1 cellular context compared by ENCODE assay signal in the genomic region with DNA sequence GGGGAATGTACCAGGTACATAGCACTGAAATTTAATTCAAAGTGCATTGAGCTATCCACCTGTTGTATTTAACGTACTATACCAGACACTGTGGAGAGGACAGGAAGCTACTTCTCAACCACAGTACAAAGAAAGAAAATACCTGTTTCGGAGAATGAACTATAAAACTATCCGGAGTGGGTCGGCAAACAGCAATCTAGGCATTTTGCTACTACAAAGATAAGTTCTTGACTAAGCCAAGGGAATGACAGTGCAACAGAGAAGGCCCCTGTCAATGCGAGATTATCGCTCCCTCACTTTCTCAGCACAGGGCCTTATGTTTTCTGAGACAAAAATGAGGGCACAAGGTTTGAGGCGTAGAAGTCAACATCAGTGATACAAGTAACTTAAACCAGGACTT.
TF ChIP-seq lines count a peak whose summit lies in the region.

No MANE protein-coding gene starts in this region.

TF ChIP-seq in K562, 482 proteins besides CTCF, POLR2A, EP300 and RAD21 (continues in another document):
- TF ChIP-seq MEIS2 (IDR thresholded peaks at IDR 0.05; ENCODE audit: partially characterized antibody) (peak; percentile 14), CXXC5 (CRISPR knock-in tag; IDR thresholded peaks at IDR 0.05) (peak; percentile 51), NFE2 (IDR thresholded peaks at IDR 0.05; ENCODE audit: low read depth) (peak; percentile 86), HDGF (IDR thresholded peaks at IDR 0.05) (no peak), HDAC2 (IDR thresholded peaks at IDR 0.05) (peak; percentile 72), RB1 (IDR thresholded peaks at IDR 0.05; ENCODE audit: low read depth) (peak; percentile 45; the same call in 1 of the 2 replicates), ARID1B (IDR thresholded peaks at IDR 0.05) (peak; percentile 92), MAFG (tag; conservative IDR thresholded peaks at IDR 0.05) (peak; percentile 59; the same call in 1 of the 2 replicates), HDAC1 (IDR thresholded peaks at IDR 0.05) (peak in 1 of 2 experiments; percentile 80; a peak in 2 of 4 replicates), ZNF316 (IDR thresholded peaks at IDR 0.05) (peak; percentile 84), KDM1A (IDR thresholded peaks at IDR 0.05) (peak; percentile 91 to 93), CBFA2T2 (conservative IDR thresholded peaks at IDR 0.05) (peak; percentile 84), RUNX1 (IDR thresholded peaks at IDR 0.05; ENCODE audit: low read depth) (no peak), POLR2AphosphoS2 (IDR thresholded peaks at IDR 0.05; ENCODE audit: low read length) (no peak), SOX6 (IDR thresholded peaks at IDR 0.05) (0 out of 2 replicates have a peak, but pooled peaks have one; percentile 33), GATA2 (CRISPR knock-in tag; IDR thresholded peaks at IDR 0.05) (0 out of 2 replicates have a peak, but pooled peaks have one; percentile 23), CTBP1 (IDR thresholded peaks at IDR 0.05; ENCODE audit: borderline replicate concordance) (no peak), TBL1XR1 (IDR thresholded peaks at IDR 0.05; ENCODE audit: low read length in 2 of 2) (peak in 1 of 2 experiments; percentile 57; a peak in 1 of 4 replicates), C11orf30 (IDR thresholded peaks at IDR 0.05; ENCODE audit: low read depth) (peak; percentile 79), TAL1 (IDR thresholded peaks at IDR 0.05) (peak; percentile 85), ARNT (IDR thresholded peaks at IDR 0.05) (0 out of 4 replicates have a peak, but pooled peaks of 1 of the 2 experiments have one; percentile 46), TRIM24 (IDR thresholded peaks at IDR 0.05) (peak in 1 of 2 experiments; percentile 48; a peak in 1 of 4 replicates), NCOR1 (IDR thresholded peaks at IDR 0.05) (peak; percentile 81), NCOA6 (IDR thresholded peaks at IDR 0.05) (no peak), NFIC (IDR thresholded peaks at IDR 0.05) (peak; percentile 61), TEAD4 (IDR thresholded peaks at IDR 0.05; ENCODE audit: low read length) (peak; percentile 82), TEAD4 (CRISPR knock-in tag; IDR thresholded peaks at IDR 0.05; ENCODE audit: borderline replicate concordance) (no peak), SMARCE1 (IDR thresholded peaks at IDR 0.05) (peak; percentile 60; the same call in 1 of the 2 replicates), STAT5A (IDR thresholded peaks at IDR 0.05; ENCODE audit: borderline replicate concordance, low read length) (peak; percentile 61), NCOA1 (IDR thresholded peaks at IDR 0.05; ENCODE audit: low read depth) (peak; percentile 40; the same call in 1 of the 2 replicates), TSC22D4 (tag; IDR thresholded peaks at IDR 0.05) (no peak), TCF3 (CRISPR knock-in tag; IDR thresholded peaks at IDR 0.05) (peak; percentile 91), DDX20 (tag; IDR thresholded peaks at IDR 0.05; ENCODE audit: low read depth) (no peak), RCOR1 (IDR thresholded peaks at IDR 0.05; ENCODE audit: borderline replicate concordance in 1 of 2, low read depth in 2 of 2, low read length in 2 of 2) (peak; percentile 68 to 89; a peak in 3 of 4 replicates)
- TF ChIP-seq, protein P1, sequence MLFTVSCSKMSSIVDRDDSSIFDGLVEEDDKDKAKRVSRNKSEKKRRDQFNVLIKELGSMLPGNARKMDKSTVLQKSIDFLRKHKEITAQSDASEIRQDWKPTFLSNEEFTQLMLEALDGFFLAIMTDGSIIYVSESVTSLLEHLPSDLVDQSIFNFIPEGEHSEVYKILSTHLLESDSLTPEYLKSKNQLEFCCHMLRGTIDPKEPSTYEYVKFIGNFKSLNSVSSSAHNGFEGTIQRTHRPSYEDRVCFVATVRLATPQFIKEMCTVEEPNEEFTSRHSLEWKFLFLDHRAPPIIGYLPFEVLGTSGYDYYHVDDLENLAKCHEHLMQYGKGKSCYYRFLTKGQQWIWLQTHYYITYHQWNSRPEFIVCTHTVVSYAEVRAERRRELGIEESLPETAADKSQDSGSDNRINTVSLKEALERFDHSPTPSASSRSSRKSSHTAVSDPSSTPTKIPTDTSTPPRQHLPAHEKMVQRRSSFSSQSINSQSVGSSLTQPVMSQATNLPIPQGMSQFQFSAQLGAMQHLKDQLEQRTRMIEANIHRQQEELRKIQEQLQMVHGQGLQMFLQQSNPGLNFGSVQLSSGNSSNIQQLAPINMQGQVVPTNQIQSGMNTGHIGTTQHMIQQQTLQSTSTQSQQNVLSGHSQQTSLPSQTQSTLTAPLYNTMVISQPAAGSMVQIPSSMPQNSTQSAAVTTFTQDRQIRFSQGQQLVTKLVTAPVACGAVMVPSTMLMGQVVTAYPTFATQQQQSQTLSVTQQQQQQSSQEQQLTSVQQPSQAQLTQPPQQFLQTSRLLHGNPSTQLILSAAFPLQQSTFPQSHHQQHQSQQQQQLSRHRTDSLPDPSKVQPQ (CRISPR knock-in tag; IDR thresholded peaks at IDR 0.05; ENCODE audit: borderline replicate concordance) = no peak
- TF ChIP-seq, protein P2, sequence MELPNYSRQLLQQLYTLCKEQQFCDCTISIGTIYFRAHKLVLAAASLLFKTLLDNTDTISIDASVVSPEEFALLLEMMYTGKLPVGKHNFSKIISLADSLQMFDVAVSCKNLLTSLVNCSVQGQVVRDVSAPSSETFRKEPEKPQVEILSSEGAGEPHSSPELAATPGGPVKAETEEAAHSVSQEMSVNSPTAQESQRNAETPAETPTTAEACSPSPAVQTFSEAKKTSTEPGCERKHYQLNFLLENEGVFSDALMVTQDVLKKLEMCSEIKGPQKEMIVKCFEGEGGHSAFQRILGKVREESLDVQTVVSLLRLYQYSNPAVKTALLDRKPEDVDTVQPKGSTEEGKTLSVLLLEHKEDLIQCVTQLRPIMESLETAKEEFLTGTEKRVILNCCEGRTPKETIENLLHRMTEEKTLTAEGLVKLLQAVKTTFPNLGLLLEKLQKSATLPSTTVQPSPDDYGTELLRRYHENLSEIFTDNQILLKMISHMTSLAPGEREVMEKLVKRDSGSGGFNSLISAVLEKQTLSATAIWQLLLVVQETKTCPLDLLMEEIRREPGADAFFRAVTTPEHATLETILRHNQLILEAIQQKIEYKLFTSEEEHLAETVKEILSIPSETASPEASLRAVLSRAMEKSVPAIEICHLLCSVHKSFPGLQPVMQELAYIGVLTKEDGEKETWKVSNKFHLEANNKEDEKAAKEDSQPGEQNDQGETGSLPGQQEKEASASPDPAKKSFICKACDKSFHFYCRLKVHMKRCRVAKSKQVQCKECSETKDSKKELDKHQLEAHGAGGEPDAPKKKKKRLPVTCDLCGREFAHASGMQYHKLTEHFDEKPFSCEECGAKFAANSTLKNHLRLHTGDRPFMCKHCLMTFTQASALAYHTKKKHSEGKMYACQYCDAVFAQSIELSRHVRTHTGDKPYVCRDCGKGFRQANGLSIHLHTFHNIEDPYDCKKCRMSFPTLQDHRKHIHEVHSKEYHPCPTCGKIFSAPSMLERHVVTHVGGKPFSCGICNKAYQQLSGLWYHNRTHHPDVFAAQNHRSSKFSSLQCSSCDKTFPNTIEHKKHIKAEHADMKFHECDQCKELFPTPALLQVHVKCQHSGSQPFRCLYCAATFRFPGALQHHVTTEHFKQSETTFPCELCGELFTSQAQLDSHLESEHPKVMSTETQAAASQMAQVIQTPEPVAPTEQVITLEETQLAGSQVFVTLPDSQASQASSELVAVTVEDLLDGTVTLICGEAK (IDR thresholded peaks at IDR 0.05) = no peak
- TF ChIP-seq, protein P2 (CRISPR knock-in tag; IDR thresholded peaks at IDR 0.05) = no peak
- TF ChIP-seq, protein P3, sequence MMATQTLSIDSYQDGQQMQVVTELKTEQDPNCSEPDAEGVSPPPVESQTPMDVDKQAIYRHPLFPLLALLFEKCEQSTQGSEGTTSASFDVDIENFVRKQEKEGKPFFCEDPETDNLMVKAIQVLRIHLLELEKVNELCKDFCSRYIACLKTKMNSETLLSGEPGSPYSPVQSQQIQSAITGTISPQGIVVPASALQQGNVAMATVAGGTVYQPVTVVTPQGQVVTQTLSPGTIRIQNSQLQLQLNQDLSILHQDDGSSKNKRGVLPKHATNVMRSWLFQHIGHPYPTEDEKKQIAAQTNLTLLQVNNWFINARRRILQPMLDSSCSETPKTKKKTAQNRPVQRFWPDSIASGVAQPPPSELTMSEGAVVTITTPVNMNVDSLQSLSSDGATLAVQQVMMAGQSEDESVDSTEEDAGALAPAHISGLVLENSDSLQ (IDR thresholded peaks at IDR 0.05) = 0 out of 2 replicates have a peak, but pooled peaks have one; percentile 37
